ENCODE assay signal across 36 cellular contexts in the genomic region with DNA sequence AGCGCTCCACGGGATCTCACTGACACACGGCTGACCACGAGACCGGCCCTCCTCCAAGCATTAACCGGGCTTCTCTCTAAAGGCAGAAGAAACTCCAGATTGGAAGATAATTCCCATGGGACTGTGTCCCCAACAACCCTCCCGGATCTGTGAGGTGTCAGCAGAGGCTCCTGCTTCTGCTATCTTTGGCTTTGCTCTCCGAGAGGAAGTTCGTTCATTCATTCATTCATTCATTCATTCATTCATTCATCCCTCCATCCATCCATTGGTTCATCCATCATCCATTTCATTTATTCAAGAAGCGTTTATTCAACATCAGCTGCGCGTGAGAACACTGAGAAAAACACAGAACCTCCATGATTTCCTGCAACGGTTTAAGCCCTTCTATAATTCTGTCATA. TPM values are rescaled to one million over a fixed set of nuclear protein-coding genes. Genes with fewer than 3 reads are reported as not detected.
"Had no signal": no experiment of that assay in that cellular context is flagged by ENCODE, and none has a peak within 500 bp of the region (broad histone marks: within the 10 kb centered on the region; RNA-seq: fewer than 3 reads in every experiment).

No MANE protein-coding gene starts in this region.

- FAIRE-seq: astrocyte, bronchial epithelial cell had no signal

- H3K27ac ChIP-seq: adrenal gland, ascending aorta, body of pancreas, brain microvascular endothelial cell, breast epithelium, cardiac muscle cell had no signal

- ATAC-seq: activated naive CD4-positive, alpha-beta T cell treated with anti-CD3 and anti-CD28 coated beads, Interleukin-2, amount 50 U/mL, for 72 hours; activated naive CD8-positive, alpha-beta T cell treated with anti-CD3 and anti-CD28 coated beads, Interleukin-2, amount 50 U/mL, for 24 hours; activated T-cell treated with anti-CD3 and anti-CD28 coated beads, Interleukin-2, amount 50 U/mL, for 4 hours; activated T-cell treated with anti-CD3 and anti-CD28 coated beads, Interleukin-2, amount 50 U/mL, for 72 hours; activated T-helper 17 cell treated with anti-CD3 and anti-CD28 coated beads, Interleukin-2, amount 50 U/mL, for 72 hours; body of pancreas had no signal

- H3K4me3 ChIP-seq: adrenal gland, ascending aorta, body of pancreas, breast epithelium, cardiac muscle cell had no signal

- H3K4me1 ChIP-seq: adrenal gland, ascending aorta, breast epithelium had no signal

- H3K9me3 ChIP-seq: adrenal gland, ascending aorta, body of pancreas had no signal

- DNase-seq: activated effector memory CD4-positive, alpha-beta T cell treated with anti-CD3 and anti-CD28 coated beads, Interleukin-2, amount 50 U/mL, for 16 hours; activated effector memory CD4-positive, alpha-beta T cell treated with Interleukin-2 at 50 U/mL for 16 hours; activated gamma-delta T cell; activated gamma-delta T cell treated with Interleukin-2 at 50 U/mL for 16 hours; activated naive CD4-positive, alpha-beta T cell; activated naive CD4-positive, alpha-beta T cell treated with anti-CD3 and anti-CD28 coated beads for 36 hours; activated naive CD4-positive, alpha-beta T cell treated with anti-CD3 and anti-CD28 coated beads, Interleukin-2, amount 10 ng/mL, durations not matched to agents 7 days and 5 days; activated naive CD4-positive, alpha-beta T cell treated with anti-CD3 and anti-CD28 coated beads, Interleukin-2, amount 50 U/mL, for 16 hours; activated naive CD4-positive, alpha-beta T cell treated with Interleukin-2 at 50 U/mL for 16 hours; activated naive CD8-positive, alpha-beta T cell treated with anti-CD3 and anti-CD28 coated beads for 36 hours; activated naive CD8-positive, alpha-beta T cell treated with anti-CD3 and anti-CD28 coated beads, Interleukin-2, amount 10 ng/mL, durations not matched to agents 7 days and 5 days; activated naive CD8-positive, alpha-beta T cell treated with anti-CD3 and anti-CD28 coated beads, Interleukin-2, amount 50 U/mL, for 24 hours; activated T-cell treated with anti-CD3 and anti-CD28 coated beads, Interleukin-2, amount 50 U/mL, for 1 hour; activated T-cell treated with anti-CD3 and anti-CD28 coated beads, Interleukin-2, amount 50 U/mL, for 24 hours; activated T-cell treated with anti-CD3 and anti-CD28 coated beads, Interleukin-2, amount 50 U/mL, for 4 hours; activated T-cell treated with anti-CD3 and anti-CD28 coated beads, Interleukin-2, amount 50 U/mL, for 48 hours; activated T-cell treated with anti-CD3 and anti-CD28 coated beads, Interleukin-2, amount 50 U/mL, for 72 hours; adrenal gland; amniotic stem cell; amygdala; anterior cingulate cortex; aorta; body of pancreas; brain microvascular endothelial cell; caudate nucleus; central memory CD4-positive, alpha-beta T cell; cerebellar nuclear complex had no signal

- H3K27me3 ChIP-seq: ascending aorta, body of pancreas, brain microvascular endothelial cell, cardiac muscle cell had no signal

- H3K36me3 ChIP-seq: adrenal gland, ascending aorta, brain microvascular endothelial cell, breast epithelium, cardiac muscle cell had no signal

RNA-seq across cellular contexts. Expression of a gene that starts 11.5 kb away (rescaled TPM):
- total RNA-seq: activated naive CD4-positive, alpha-beta T cell treated with anti-CD3 and anti-CD28 coated beads for 36 hours; activated naive CD8-positive, alpha-beta T cell treated with anti-CD3 and anti-CD28 coated beads for 36 hours; activated naive CD8-positive, alpha-beta T cell treated with anti-CD3 and anti-CD28 coated beads, Interleukin-2, amount 10 ng/mL, durations not matched to agents 7 days and 5 days; activated T-cell treated with anti-CD3 and anti-CD28 coated beads, Interleukin-2, amount 50 U/mL, for 4 hours; activated T-cell treated with anti-CD3 and anti-CD28 coated beads, Interleukin-2, amount 50 U/mL, for 72 hours; activated T-helper 1 cell treated with anti-CD3 and anti-CD28 coated beads, Interleukin-12 subunit alpha, Interleukin-12 subunit beta, Interleukin-2, Interleukin-4 antibody, amounts not matched to agents 30 ng/mL and 10 ng/mL and 1 ng/mL, durations not matched to agents 14 hours and 24 hours and 36 hours; activated T-helper 17 cell treated with anti-CD3 and anti-CD28 coated beads, Interleukin-2, amount 50 U/mL, for 72 hours; activated T-helper 2 cell treated with anti-CD3 and anti-CD28 coated beads, Interferon-gamma antibody, Interleukin-2, Interleukin-4, amounts not matched to agents 10 μg/mL and 5 μg/mL and 100 μg/mL, durations not matched to agents 14 hours and 24 hours and 36 hours had no signal
